8 cellular contexts compared by ENCODE assay signal in the genomic region with DNA sequence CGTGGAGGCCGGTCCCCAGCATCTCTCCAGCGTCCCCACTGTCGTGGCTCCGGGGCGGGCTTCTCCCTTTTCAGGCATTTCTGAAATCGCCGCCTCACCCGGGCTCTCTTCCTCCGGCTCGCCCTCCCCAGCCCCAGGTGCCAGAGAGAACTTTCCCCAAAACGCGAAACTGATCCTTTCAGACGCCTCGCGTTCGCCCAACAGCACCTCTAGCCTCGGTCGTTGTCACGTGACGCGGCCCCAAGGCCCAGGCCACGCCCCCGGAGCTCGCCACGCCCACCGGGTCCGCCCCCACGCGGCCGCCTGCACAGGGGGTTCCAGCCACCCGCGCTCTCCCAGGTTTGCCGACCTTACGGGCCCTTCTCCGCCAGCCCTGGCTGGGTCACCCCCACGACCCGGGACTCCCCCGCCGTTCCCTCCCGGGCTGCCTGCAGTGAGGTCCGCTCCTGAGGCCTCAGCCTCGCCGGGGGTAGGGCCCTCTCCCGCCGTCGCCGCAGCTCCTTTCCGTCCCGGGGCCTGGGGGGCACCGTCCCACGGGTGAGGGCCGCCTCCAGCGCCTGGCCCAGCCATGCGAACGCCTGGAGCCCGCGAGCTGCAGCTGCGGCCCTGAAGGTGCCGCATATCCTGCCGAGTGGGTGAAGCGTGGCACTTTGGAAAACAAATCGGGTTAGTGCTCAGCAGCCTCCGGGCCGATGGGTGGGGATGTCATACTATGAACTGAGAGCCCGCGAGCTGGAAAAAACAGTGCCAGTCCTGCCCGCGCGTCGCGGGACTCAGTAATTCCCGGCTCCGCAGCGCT. TPM values are rescaled to one million over a fixed set of nuclear protein-coding genes. Genes with fewer than 3 reads are reported as not detected.
DNase-seq lines count a peak whose midpoint lies in the region; ATAC-seq and FAIRE-seq lines count a peak whose summit lies in the region.

No MANE protein-coding gene starts in this region.

- no peaks in the 10 kb centered on the region for H3K36me3 ChIP-seq in endocrine pancreas (ENCODE audit: control insufficient read depth, insufficient read depth, low read length)
- no peaks in the 10 kb centered on the region for H3K36me3 ChIP-seq in mesodermal cell (ENCODE audit: control insufficient read depth, insufficient read depth, low read length)

- DNase-seq in CD1c-positive myeloid dendritic cell (ENCODE audit: extremely low spot score) (peak; percentile 87), GM19239 (ENCODE audit: insufficient read length, low spot score) (peak; percentile 95), NCI-H82 treated with DMSO at 0.1 percent for 48 hours (lab: John Stamatoyannopoulos, UW; ENCODE audit: unreplicated experiment) (peak; percentile 75)
- DNase-seq in activated CD8-positive, alpha-beta memory T cell treated with anti-CD3 and anti-CD28 coated beads for 24 hours = peak; percentile 99
- DNase-seq in stimulated activated CD8-positive, alpha-beta memory T cell treated with anti-CD3 and anti-CD28 coated beads, Interleukin-15, amount 100 ng/mL, for 48 hours (ENCODE audit: low read depth in 2 of 2) = peak; percentile 85 to 87

- ATAC-seq in HG03432 (IDR thresholded peaks at IDR 0.05; ENCODE audit: unreplicated experiment) = peak; percentile 96

- H3K9me3 ChIP-seq in endocrine pancreas (ENCODE audit: control insufficient read depth, low read length) (no peaks in the 10 kb centered on the region), mesodermal cell (ENCODE audit: control insufficient read depth, low read length) (no peaks in the 10 kb centered on the region)

- FAIRE-seq in GM19239 (lab: Jason Lieb, UNC) = peak; percentile 84

- H3K27me3 ChIP-seq in endocrine pancreas (ENCODE audit: control insufficient read depth, insufficient read depth, low read length) = no peaks in the 10 kb centered on the region

- H3K9ac ChIP-seq in endocrine pancreas (ENCODE audit: control insufficient read depth, insufficient read depth, low read length) = peak overlapping the region; percentile 51

- WGBS in mesodermal cell (ENCODE audit: insufficient coverage in 2 of 2), 2 experiments = 3% methylated on average over 63 to 65 of the region's 75 CpGs

- H3K4me3 ChIP-seq in endocrine pancreas (ENCODE audit: control insufficient read depth, insufficient read depth, low read length) = no peak overlapping the region
- H3K4me3 ChIP-seq in mesodermal cell (ENCODE audit: extremely low read depth, insufficient read depth, low read length, poor library complexity, severe bottlenecking) = peak overlapping the region; percentile 62

- no peak overlapping the region for H3K27ac ChIP-seq in mesodermal cell (ENCODE audit: low read depth, low read length, severe bottlenecking)

- H3K4me1 ChIP-seq in endocrine pancreas (ENCODE audit: control insufficient read depth, insufficient read depth, low read length) (no peaks in the 10 kb centered on the region), mesodermal cell (ENCODE audit: control insufficient read depth, insufficient read depth, low read length, poor library complexity, severe bottlenecking) (no peaks in the 10 kb centered on the region)

RNA-seq across cellular contexts. Expression of a gene that starts 21.0 kb away (rescaled TPM):
- 906 TPM for polyA plus RNA-seq in mesodermal cell (2013, experiment 1 of 2)
- polyA plus RNA-seq in mesodermal cell (2013, experiment 2 of 2) = 1,001 TPM
